Comparison of ENCODE assay signal across 9 cellular contexts in genomic region chr1:150152182-150152536, GRCh38. TPM values are rescaled to one million over a fixed set of nuclear protein-coding genes. Genes with fewer than 3 reads are reported as not detected.
DNase-seq lines count a peak whose midpoint lies in the region; ATAC-seq and TF ChIP-seq lines count a peak whose summit lies in the region.
"Had no signal": no experiment of that assay in that cellular context is flagged by ENCODE, and none has a peak within 500 bp of the region (broad histone marks: within the 10 kb centered on the region; RNA-seq: fewer than 3 reads in every experiment).

No MANE protein-coding gene starts in this region.

- no peaks in the 10 kb centered on the region for H3K9me2 ChIP-seq in hepatocyte (replicated peaks; ENCODE audit: insufficient read depth)

- ATAC-seq in GM21515 (IDR thresholded peaks at IDR 0.05; ENCODE audit: unreplicated experiment): no peak

- no peaks in the 10 kb centered on the region for H3K27me3 Mint-ChIP-seq in activated CD4-positive, alpha-beta memory T cell treated with anti-CD3 and anti-CD28 coated beads for 36 hours

- peak overlapping the region; percentile 91 for H3K4me2 ChIP-seq in hepatocyte
- peak overlapping the region; percentile 91 for H3K4me2 ChIP-seq in smooth muscle cell

- H3K4me1 Mint-ChIP-seq in activated CD4-positive, alpha-beta memory T cell treated with anti-CD3 and anti-CD28 coated beads for 36 hours (ENCODE audit: low read depth): peaks cover 55% of the 10 kb centered on the region

- POLR2A ChIA-PET in HEK293 (lab: Yijun Ruan, JAX): interaction anchor here (1.0 to 1.2 kb wide), 2 partner anchors 9 kb away, joined by 3 read pairs; no protein-coding TSS in a partner anchor
- POLR2A ChIA-PET in activated CD4-positive, alpha-beta memory T cell treated with anti-CD3 and anti-CD28 coated beads for 36 hours (lab: Charles Lee): interaction anchor here (1.1 to 2.4 kb wide), 2 partner anchors 9 to 35 kb away, joined by 5 to 7 read pairs; no protein-coding TSS in a partner anchor

- H3K27me3 ChIP-seq in hepatocyte (peaks cover 6% of the 10 kb centered on the region), smooth muscle cell (ENCODE audit: low read depth) (no peaks in the 10 kb centered on the region)

- H3K4me1 ChIP-seq in HEK293 (ENCODE audit: control insufficient read depth, insufficient read depth, low read length) (peaks cover 3% of the 10 kb centered on the region; the same call in 1 of the 2 replicates), hepatocyte (ENCODE audit: insufficient read depth) (peaks cover 8% of the 10 kb centered on the region), smooth muscle cell (ENCODE audit: low read depth) (peaks cover 9% of the 10 kb centered on the region)

- H3K79me2 ChIP-seq in hepatocyte: peaks cover 35% of the 10 kb centered on the region
- H3K79me2 ChIP-seq in smooth muscle cell (ENCODE audit: low read depth): peaks cover 40% of the 10 kb centered on the region

- peaks cover 0 to 49% of the 10 kb centered on the region in 2 experiments; a peak in 2 of 3 replicates for H3K36me3 ChIP-seq in HEK293 (ENCODE audit: control insufficient read depth in 2 of 2, insufficient read depth in 1 of 2, low read length in 2 of 2)
- no peaks in the 10 kb centered on the region for H3K36me3 ChIP-seq in hepatocyte (replicated peaks; ENCODE audit: insufficient read depth, low read depth)
- H3K36me3 ChIP-seq in smooth muscle cell (ENCODE audit: low read depth): peaks cover 10% of the 10 kb centered on the region

- H3F3A ChIP-seq in smooth muscle cell (ENCODE audit: low read depth): peaks cover 14% of the 10 kb centered on the region

- H4K20me1 ChIP-seq in hepatocyte (ENCODE audit: insufficient read depth, poor library complexity, severe bottlenecking) (peaks cover 6% of the 10 kb centered on the region), smooth muscle cell (ENCODE audit: low read depth) (peaks cover 20% of the 10 kb centered on the region)

- TF ChIP-seq CTCF in HEK293 (tag by site-specific recombination; IDR thresholded peaks at IDR 0.05) (no peak), hepatocyte (IDR thresholded peaks at IDR 0.05; ENCODE audit: poor library complexity) (no peak), smooth muscle cell (IDR thresholded peaks at IDR 0.05; ENCODE audit: borderline replicate concordance, insufficient read depth, poor library complexity, severe bottlenecking) (no peak)

- no peak overlapping the region for H2AFZ ChIP-seq in hepatocyte
- no peak overlapping the region for H2AFZ ChIP-seq in smooth muscle cell (ENCODE audit: low read depth)

- peaks cover 42% of the 10 kb centered on the region for H3K36me3 Mint-ChIP-seq in activated CD4-positive, alpha-beta memory T cell treated with anti-CD3 and anti-CD28 coated beads for 36 hours

- intact Hi-C loops in activated CD4-positive, alpha-beta memory T cell treated with anti-CD3 and anti-CD28 coated beads for 36 hours (cut with micrococcal nuclease): no loop called here

- no peak overlapping the region for H3K27ac ChIP-seq in HEK293 (ENCODE audit: extremely low read depth, low read depth, low read length)
- H3K27ac ChIP-seq in hepatocyte: peak overlapping the region; percentile 88
- peak overlapping the region; percentile 86 for H3K27ac ChIP-seq in smooth muscle cell (ENCODE audit: low read depth)

- DNase-seq in activated CD4-positive, alpha-beta memory T cell treated with anti-CD3 and anti-CD28 coated beads for 36 hours: no peak
- DNase-seq in hepatocyte (ENCODE audit: low spot score) (no peak), smooth muscle cell (lab: John Stamatoyannopoulos, UW; ENCODE audit: unreplicated experiment) (no peak), NCI-H345 treated with DMSO at 0.1 percent for 48 hours (lab: John Stamatoyannopoulos, UW; ENCODE audit: unreplicated experiment) (no peak), DMS53 (lab: John Stamatoyannopoulos, UW) (no peak)
- no peak for DNase-seq in stimulated activated CD4-positive, alpha-beta T cell treated with anti-CD3 and anti-CD28 coated beads, Interleukin-2, amount 100 ng/mL, for 24 hours
- DNase-seq: stimulated activated CD8-positive, alpha-beta memory T cell treated with anti-CD3 and anti-CD28 coated beads, Interleukin-4, amount 100 ng/mL, for 48 hours had no signal

- H3K4me3 ChIP-seq in HEK293 (ENCODE audit: low read depth, low read length) (no peak overlapping the region), hepatocyte (no peak overlapping the region), smooth muscle cell (peak overlapping the region; percentile 65)

- WGBS in hepatocyte (ENCODE audit: low lambda C conversion rate, missing lambda C conversion rate): 81% methylated on average over 2 of the region's 2 CpGs
- WGBS in smooth muscle cell (ENCODE audit: low lambda C conversion rate): 86% methylated on average over 2 of the region's 2 CpGs

- peak overlapping the region; percentile 90 for H3K4me3 Mint-ChIP-seq in activated CD4-positive, alpha-beta memory T cell treated with anti-CD3 and anti-CD28 coated beads for 36 hours

- no peaks in the 10 kb centered on the region for H3K9me3 ChIP-seq in HEK293 (ENCODE audit: control insufficient read depth, insufficient read depth, low read depth, low read length)
- no peaks in the 10 kb centered on the region for H3K9me3 ChIP-seq in hepatocyte (ENCODE audit: low read depth)
- no peaks in the 10 kb centered on the region for H3K9me3 ChIP-seq in smooth muscle cell (replicated peaks; ENCODE audit: low read depth)

- peak overlapping the region; percentile 93 for H3K27ac Mint-ChIP-seq in activated CD4-positive, alpha-beta memory T cell treated with anti-CD3 and anti-CD28 coated beads for 36 hours

- no peaks in the 10 kb centered on the region for H3K9me3 Mint-ChIP-seq in activated CD4-positive, alpha-beta memory T cell treated with anti-CD3 and anti-CD28 coated beads for 36 hours

- CTCF ChIA-PET in HEK293 (lab: Yijun Ruan, JAX): interaction anchor here (0.5 to 3.3 kb wide), 3 partner anchors 8 to 340 kb away, joined by 3 to 18 read pairs (median 4); no protein-coding TSS in a partner anchor
- CTCF ChIA-PET in activated CD4-positive, alpha-beta memory T cell treated with anti-CD3 and anti-CD28 coated beads for 36 hours (lab: Charles Lee): interaction anchor here (1.1 to 2.2 kb wide), 3 partner anchors 13 to 79 kb away, joined by 5 to 8 read pairs (median 6); no protein-coding TSS in a partner anchor

- H3K9ac ChIP-seq in smooth muscle cell (ENCODE audit: low read depth): peak overlapping the region; percentile 92

TF ChIP-seq in HEK293, 187 proteins besides CTCF, POLR2A, EP300 and RAD21 (continues in another document):
- TF ChIP-seq SCRT1 (tag by site-specific recombination; IDR thresholded peaks at IDR 0.05; ENCODE audit: borderline replicate concordance): peak; percentile 43; the same call in 1 of the 2 replicates
- 0 out of 2 replicates have a peak, but pooled peaks have one; percentile 34 for TF ChIP-seq ZNF677 (tag by site-specific recombination; IDR thresholded peaks at IDR 0.05)
- peak; percentile 84 for TF ChIP-seq SCRT2 (tag by site-specific recombination; IDR thresholded peaks at IDR 0.05)
- no peak for TF ChIP-seq ZNF140 (tag by site-specific recombination; IDR thresholded peaks at IDR 0.05)
- TF ChIP-seq ZNF121 (tag by site-specific recombination; IDR thresholded peaks at IDR 0.05): no peak
- peak; percentile 33; the same call in 1 of the 2 replicates for TF ChIP-seq ZBTB11 (tag by site-specific recombination; conservative IDR thresholded peaks at IDR 0.05; ENCODE audit: low read depth)
- TF ChIP-seq PRDM1 (tag by site-specific recombination; IDR thresholded peaks at IDR 0.05): peak; percentile 63
- peak; percentile 72; the same call in 1 of the 2 replicates for TF ChIP-seq ZNF394 (tag by site-specific recombination; IDR thresholded peaks at IDR 0.05; ENCODE audit: borderline replicate concordance)
- TF ChIP-seq ZNF24 (tag by site-specific recombination; IDR thresholded peaks at IDR 0.05): no peak
- TF ChIP-seq ELK4 (IDR thresholded peaks at IDR 0.05; ENCODE audit: borderline replicate concordance, low read depth, low read length): no peak

RNA-seq across cellular contexts. Expression of gene PLEKHO1, which starts 2.4 kb away (rescaled TPM):
- 10 to 100 TPM; 28.7 to 31.8 TPM for total RNA-seq in activated CD4-positive, alpha-beta memory T cell treated with anti-CD3 and anti-CD28 coated beads for 36 hours
- 12.1 and 23.7 TPM in 2 replicates for total RNA-seq in hepatocyte
- 33.0 and 38.2 TPM in 2 replicates for polyA plus RNA-seq in hepatocyte
- total RNA-seq in smooth muscle cell: 44.1 and 48.5 TPM in 2 replicates
- polyA plus RNA-seq in smooth muscle cell: 75.5 and 81.0 TPM in 2 replicates
